28 cellular contexts compared by ENCODE assay signal in the genomic region with DNA sequence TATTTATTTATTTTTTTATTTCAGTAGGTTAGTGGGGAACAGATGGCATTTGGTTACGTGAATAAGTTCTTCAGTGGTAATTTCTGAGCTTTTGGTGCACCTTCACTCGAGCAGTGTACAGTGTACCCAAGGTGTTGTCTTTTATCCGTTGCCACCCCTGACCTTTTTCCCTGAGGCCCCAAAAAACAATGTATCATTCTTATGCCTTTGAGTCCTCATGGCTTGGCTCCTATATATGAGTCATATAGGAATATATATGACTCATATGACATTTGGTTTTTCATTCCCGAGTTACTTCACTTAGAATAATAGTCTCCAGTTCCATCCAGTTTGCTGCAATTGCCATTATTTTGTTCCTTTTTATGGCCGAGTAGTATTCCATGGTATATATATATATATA.
DNase-seq lines count a peak whose midpoint lies in the region; ATAC-seq, FAIRE-seq and TF ChIP-seq lines count a peak whose summit lies in the region.
"Had no signal": no experiment of that assay in that cellular context is flagged by ENCODE, and none has a peak within 500 bp of the region (broad histone marks: within the 10 kb centered on the region; RNA-seq: fewer than 3 reads in every experiment).

No MANE protein-coding gene starts in this region.

- H3K4me1 ChIP-seq in fibroblast of lung (ENCODE audit: control insufficient read depth, extremely low read depth, insufficient read depth, low read length) = no peaks in the 10 kb centered on the region
- no peaks in the 10 kb centered on the region for H3K4me1 ChIP-seq in lower lobe of right lung
- H3K4me1 ChIP-seq in small intestine (ENCODE audit: control insufficient read depth in 2 of 2, insufficient read depth in 1 of 2, low read depth in 1 of 2, low read length in 1 of 2) = no peaks in the 10 kb centered on the region
- H3K4me1 ChIP-seq: BE2C, Peyer's patch had no signal

- H3K9me3 ChIP-seq in fibroblast of lung (ENCODE audit: control insufficient read depth, insufficient read depth, low read depth, low read length) = no peaks in the 10 kb centered on the region
- H3K9me3 ChIP-seq in lower lobe of right lung = no peaks in the 10 kb centered on the region
- no peaks in the 10 kb centered on the region for H3K9me3 ChIP-seq in small intestine (ENCODE audit: control insufficient read depth, low read depth)
- H3K9me3 ChIP-seq: BE2C, Peyer's patch had no signal

- DNase-seq in DMS53 treated with DMSO at 0.1 percent for 48 hours (lab: John Stamatoyannopoulos, UW; ENCODE audit: unreplicated experiment) (peak; percentile 81), HS-5 (ENCODE audit: low read depth) (peak; percentile 53), RPMI7951 (ENCODE audit: low read depth) (peak; percentile 75), fibroblast of lung (ENCODE audit: low read depth in 2 of 2) (peak; percentile 29 to 39), lower lobe of right lung (no peak), Right ventricle myocardium inferior (ENCODE audit: missing footprints) (no peak), small intestine (no peak)
- no peak for DNase-seq in stimulated activated CD4-positive, alpha-beta T cell treated with anti-CD3 and anti-CD28 coated beads, Interleukin-2, amount 100 ng/mL, for 24 hours
- DNase-seq: activated CD4-positive, alpha-beta T cell treated with anti-CD3 and anti-CD28 coated beads, Interleukin-2, amount 50 U/mL, for 48 hours; activated naive CD4-positive, alpha-beta T cell; activated T-cell treated with anti-CD3 and anti-CD28 coated beads, Interleukin-2, amount 50 U/mL, for 72 hours; BE2C; CD8-positive, alpha-beta memory T cell; endodermal cell; GDM1; hypothalamus; left cardiac atrium; NCI-H1436; NCI-H2081 treated with DMSO at 0.1 percent for 48 hours; NCI-H226; nephron progenitor cell; Peyer's patch; stimulated activated naive B cell treated with anti-CD40 and anti-IgM and Interleukin-4, amounts not matched to agents 10 μg/mL and 1 μg/mL and 100 μg/mL, for 72 hours; substantia nigra; T-helper 17 cell; trophoblast cell had no signal

- WGBS in small intestine, 3 donors = 60 to 80% (median 65%) methylated on average over 5 of the region's 5 CpGs

- FAIRE-seq in small intestine (lab: Jason Lieb, UNC) = no peak

- no peak overlapping the region for H3K9ac ChIP-seq in fibroblast of lung (ENCODE audit: insufficient read depth, low read length)
- H3K9ac ChIP-seq: KMS-11 had no signal

- no peaks in the 10 kb centered on the region for H4K20me1 ChIP-seq in fibroblast of lung (ENCODE audit: control insufficient read depth, extremely low read depth, insufficient read depth, low read length)

- ATAC-seq in lower lobe of right lung (no peak), Right ventricle myocardium inferior (no peak)
- ATAC-seq: activated CD4-positive, CD25-positive, alpha-beta regulatory T cell treated with anti-CD3 and anti-CD28 coated beads, Interleukin-2, amount 50 U/mL, for 24 hours; activated T-cell treated with anti-CD3 and anti-CD28 coated beads, Interleukin-2, amount 50 U/mL, for 72 hours; left cardiac atrium; stimulated activated naive B cell treated with anti-CD40 and anti-IgM and Interleukin-4, amounts not matched to agents 10 μg/mL and 1 μg/mL and 100 μg/mL, for 72 hours; T-helper 17 cell had no signal

- H3K27ac ChIP-seq in fibroblast of lung (ENCODE audit: insufficient read depth, low read length) = no peak overlapping the region
- no peak overlapping the region for H3K27ac ChIP-seq in lower lobe of right lung
- H3K27ac ChIP-seq in small intestine (ENCODE audit: low read depth in 1 of 2, low read length in 1 of 2) = no peak overlapping the region
- H3K27ac ChIP-seq: KMS-11, Peyer's patch had no signal

- TF ChIP-seq CTCF in fibroblast of lung (conservative IDR thresholded peaks at IDR 0.05 in 1 of 2, IDR thresholded peaks at IDR 0.05 in 1 of 2; ENCODE audit: low read depth in 1 of 2, low read length in 2 of 2) = no peak
- TF ChIP-seq CTCF in lower lobe of right lung (IDR thresholded peaks at IDR 0.05) = no peak

- no peaks in the 10 kb centered on the region for H3K27me3 ChIP-seq in fibroblast of lung (ENCODE audit: control insufficient read depth, insufficient read depth, low read length)
- no peaks in the 10 kb centered on the region for H3K27me3 ChIP-seq in lower lobe of right lung (ENCODE audit: low read depth)
- H3K27me3 ChIP-seq in small intestine (ENCODE audit: control insufficient read depth in 2 of 2, insufficient read depth in 2 of 2, low read length in 2 of 2) = no peaks in the 10 kb centered on the region
- H3K27me3 ChIP-seq: BE2C, Peyer's patch had no signal

- H3K4me2 ChIP-seq in fibroblast of lung (ENCODE audit: extremely low read depth, insufficient read depth, low read length) = no peak overlapping the region
- H3K4me2 ChIP-seq: KMS-11 had no signal

- H3K79me2 ChIP-seq in fibroblast of lung (ENCODE audit: control insufficient read depth, insufficient read depth, low read length) = no peaks in the 10 kb centered on the region

- H2AFZ ChIP-seq in fibroblast of lung (ENCODE audit: low read length) = no peak overlapping the region

- intact Hi-C loops in lower lobe of right lung (cut with DNase I) (no loop called here), Right ventricle myocardium inferior (cut with DNase I) (no loop called here)

- H3K4me3 ChIP-seq in fibroblast of lung (replicated peaks in 1 of 4; ENCODE audit: control extremely low read depth in 1 of 4, insufficient read depth in 1 of 4, low read depth in 3 of 4, low read length in 4 of 4) (no peak overlapping the region), lower lobe of right lung (no peak overlapping the region), small intestine (ENCODE audit: low read depth in 1 of 2, low read length in 2 of 2) (no peak overlapping the region)
- H3K4me3 ChIP-seq: Peyer's patch had no signal

- H3K36me3 ChIP-seq in fibroblast of lung (ENCODE audit: control insufficient read depth, insufficient read depth, low read length) (no peaks in the 10 kb centered on the region), lower lobe of right lung (no peaks in the 10 kb centered on the region), small intestine (ENCODE audit: control insufficient read depth in 2 of 2, insufficient read depth in 2 of 2, low read length in 2 of 2) (no peaks in the 10 kb centered on the region)
- H3K36me3 ChIP-seq: BE2C, Peyer's patch had no signal

Comparison
In these comparisons a context has a peak if more than half of its experiments do, and no peak if none do; other contexts are left out.
1. DNase-seq: peak in DMS53 treated with DMSO at 0.1 percent for 48 hours (single experiment), HS-5 (single experiment), RPMI7951 (single experiment) and fibroblast of lung (2 of 2); none in lower lobe of right lung (single experiment), Right ventricle myocardium inferior (single experiment), small intestine (single experiment) and stimulated activated CD4-positive, alpha-beta T cell treated with anti-CD3 and anti-CD28 coated beads, Interleukin-2, amount 100 ng/mL, for 24 hours (0 of 2).